1 cellular context compared by ENCODE assay signal in genomic region chr12:110543252-110543959, GRCh38.
TF ChIP-seq lines count a peak whose summit lies in the region.

No MANE protein-coding gene starts in this region.

TF ChIP-seq in GM12878, 131 proteins besides CTCF, POLR2A, EP300 and RAD21 (continued from another document and continues in another):
- TF ChIP-seq MTA3 (IDR thresholded peaks at IDR 0.05; ENCODE audit: borderline replicate concordance, low read length) (no peak; the same call in 1 of the 2 replicates), NKRF (conservative IDR thresholded peaks at IDR 0.05) (peak; percentile 46; the same call in 1 of the 2 replicates), CEBPB (IDR thresholded peaks at IDR 0.05; ENCODE audit: borderline replicate concordance in 1 of 2, low read depth in 2 of 2, low read length in 2 of 2) (no peak), HDAC2 (IDR thresholded peaks at IDR 0.05) (no peak), NFXL1 (IDR thresholded peaks at IDR 0.05; ENCODE audit: borderline replicate concordance) (no peak), KLF5 (IDR thresholded peaks at IDR 0.05; ENCODE audit: partially characterized antibody) (no peak), STAT3 (IDR thresholded peaks at IDR 0.05; ENCODE audit: low read depth, low read length) (no peak), SIN3A (IDR thresholded peaks at IDR 0.05; ENCODE audit: low read depth, low read length) (no peak), BACH1 (IDR thresholded peaks at IDR 0.05; ENCODE audit: borderline replicate concordance) (peak; percentile 59; the same call in 1 of the 2 replicates), MYC (IDR thresholded peaks at IDR 0.05; ENCODE audit: insufficient read depth, insufficient read length, insufficient replicate concordance, low read length, severe bottlenecking) (no peak), CBX3 (IDR thresholded peaks at IDR 0.05; ENCODE audit: borderline replicate concordance, low read depth) (no peak), CBX5 (IDR thresholded peaks at IDR 0.05; ENCODE audit: low read depth) (no peak), ZNF217 (IDR thresholded peaks at IDR 0.05) (no peak), MTA2 (IDR thresholded peaks at IDR 0.05; ENCODE audit: low read depth) (peak; percentile 27), KDM1A (IDR thresholded peaks at IDR 0.05; ENCODE audit: borderline replicate concordance) (no peak), RFX5 (IDR thresholded peaks at IDR 0.05; ENCODE audit: low read depth, low read length) (no peak), ZBTB40 (IDR thresholded peaks at IDR 0.05; ENCODE audit: borderline replicate concordance) (no peak), GABPA (IDR thresholded peaks at IDR 0.05; ENCODE audit: low read depth) (no peak), FOXM1 (IDR thresholded peaks at IDR 0.05; ENCODE audit: low read depth, low read length) (no peak), TCF3 (IDR thresholded peaks at IDR 0.05; ENCODE audit: borderline replicate concordance, insufficient read depth, low read depth, low read length) (no peak), NR2F1 (conservative IDR thresholded peaks at IDR 0.05) (no peak), MEF2A (IDR thresholded peaks at IDR 0.05; ENCODE audit: insufficient read depth, low read depth, low read length) (0 out of 2 replicates have a peak, but pooled peaks have one; percentile 8), CREB1 (IDR thresholded peaks at IDR 0.05; ENCODE audit: low read depth) (no peak), RAD51 (IDR thresholded peaks at IDR 0.05) (no peak), PML (IDR thresholded peaks at IDR 0.05; ENCODE audit: low read length) (no peak)
- TF ChIP-seq, protein P1, sequence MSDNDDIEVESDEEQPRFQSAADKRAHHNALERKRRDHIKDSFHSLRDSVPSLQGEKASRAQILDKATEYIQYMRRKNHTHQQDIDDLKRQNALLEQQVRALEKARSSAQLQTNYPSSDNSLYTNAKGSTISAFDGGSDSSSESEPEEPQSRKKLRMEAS (IDR thresholded peaks at IDR 0.05; ENCODE audit: low read depth, low read length): 0 out of 2 replicates have a peak, but pooled peaks have one; percentile 43
- TF ChIP-seq, protein P2, sequence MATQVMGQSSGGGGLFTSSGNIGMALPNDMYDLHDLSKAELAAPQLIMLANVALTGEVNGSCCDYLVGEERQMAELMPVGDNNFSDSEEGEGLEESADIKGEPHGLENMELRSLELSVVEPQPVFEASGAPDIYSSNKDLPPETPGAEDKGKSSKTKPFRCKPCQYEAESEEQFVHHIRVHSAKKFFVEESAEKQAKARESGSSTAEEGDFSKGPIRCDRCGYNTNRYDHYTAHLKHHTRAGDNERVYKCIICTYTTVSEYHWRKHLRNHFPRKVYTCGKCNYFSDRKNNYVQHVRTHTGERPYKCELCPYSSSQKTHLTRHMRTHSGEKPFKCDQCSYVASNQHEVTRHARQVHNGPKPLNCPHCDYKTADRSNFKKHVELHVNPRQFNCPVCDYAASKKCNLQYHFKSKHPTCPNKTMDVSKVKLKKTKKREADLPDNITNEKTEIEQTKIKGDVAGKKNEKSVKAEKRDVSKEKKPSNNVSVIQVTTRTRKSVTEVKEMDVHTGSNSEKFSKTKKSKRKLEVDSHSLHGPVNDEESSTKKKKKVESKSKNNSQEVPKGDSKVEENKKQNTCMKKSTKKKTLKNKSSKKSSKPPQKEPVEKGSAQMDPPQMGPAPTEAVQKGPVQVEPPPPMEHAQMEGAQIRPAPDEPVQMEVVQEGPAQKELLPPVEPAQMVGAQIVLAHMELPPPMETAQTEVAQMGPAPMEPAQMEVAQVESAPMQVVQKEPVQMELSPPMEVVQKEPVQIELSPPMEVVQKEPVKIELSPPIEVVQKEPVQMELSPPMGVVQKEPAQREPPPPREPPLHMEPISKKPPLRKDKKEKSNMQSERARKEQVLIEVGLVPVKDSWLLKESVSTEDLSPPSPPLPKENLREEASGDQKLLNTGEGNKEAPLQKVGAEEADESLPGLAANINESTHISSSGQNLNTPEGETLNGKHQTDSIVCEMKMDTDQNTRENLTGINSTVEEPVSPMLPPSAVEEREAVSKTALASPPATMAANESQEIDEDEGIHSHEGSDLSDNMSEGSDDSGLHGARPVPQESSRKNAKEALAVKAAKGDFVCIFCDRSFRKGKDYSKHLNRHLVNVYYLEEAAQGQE (IDR thresholded peaks at IDR 0.05; ENCODE audit: low read depth, low read length): no peak
- TF ChIP-seq, protein P3, sequence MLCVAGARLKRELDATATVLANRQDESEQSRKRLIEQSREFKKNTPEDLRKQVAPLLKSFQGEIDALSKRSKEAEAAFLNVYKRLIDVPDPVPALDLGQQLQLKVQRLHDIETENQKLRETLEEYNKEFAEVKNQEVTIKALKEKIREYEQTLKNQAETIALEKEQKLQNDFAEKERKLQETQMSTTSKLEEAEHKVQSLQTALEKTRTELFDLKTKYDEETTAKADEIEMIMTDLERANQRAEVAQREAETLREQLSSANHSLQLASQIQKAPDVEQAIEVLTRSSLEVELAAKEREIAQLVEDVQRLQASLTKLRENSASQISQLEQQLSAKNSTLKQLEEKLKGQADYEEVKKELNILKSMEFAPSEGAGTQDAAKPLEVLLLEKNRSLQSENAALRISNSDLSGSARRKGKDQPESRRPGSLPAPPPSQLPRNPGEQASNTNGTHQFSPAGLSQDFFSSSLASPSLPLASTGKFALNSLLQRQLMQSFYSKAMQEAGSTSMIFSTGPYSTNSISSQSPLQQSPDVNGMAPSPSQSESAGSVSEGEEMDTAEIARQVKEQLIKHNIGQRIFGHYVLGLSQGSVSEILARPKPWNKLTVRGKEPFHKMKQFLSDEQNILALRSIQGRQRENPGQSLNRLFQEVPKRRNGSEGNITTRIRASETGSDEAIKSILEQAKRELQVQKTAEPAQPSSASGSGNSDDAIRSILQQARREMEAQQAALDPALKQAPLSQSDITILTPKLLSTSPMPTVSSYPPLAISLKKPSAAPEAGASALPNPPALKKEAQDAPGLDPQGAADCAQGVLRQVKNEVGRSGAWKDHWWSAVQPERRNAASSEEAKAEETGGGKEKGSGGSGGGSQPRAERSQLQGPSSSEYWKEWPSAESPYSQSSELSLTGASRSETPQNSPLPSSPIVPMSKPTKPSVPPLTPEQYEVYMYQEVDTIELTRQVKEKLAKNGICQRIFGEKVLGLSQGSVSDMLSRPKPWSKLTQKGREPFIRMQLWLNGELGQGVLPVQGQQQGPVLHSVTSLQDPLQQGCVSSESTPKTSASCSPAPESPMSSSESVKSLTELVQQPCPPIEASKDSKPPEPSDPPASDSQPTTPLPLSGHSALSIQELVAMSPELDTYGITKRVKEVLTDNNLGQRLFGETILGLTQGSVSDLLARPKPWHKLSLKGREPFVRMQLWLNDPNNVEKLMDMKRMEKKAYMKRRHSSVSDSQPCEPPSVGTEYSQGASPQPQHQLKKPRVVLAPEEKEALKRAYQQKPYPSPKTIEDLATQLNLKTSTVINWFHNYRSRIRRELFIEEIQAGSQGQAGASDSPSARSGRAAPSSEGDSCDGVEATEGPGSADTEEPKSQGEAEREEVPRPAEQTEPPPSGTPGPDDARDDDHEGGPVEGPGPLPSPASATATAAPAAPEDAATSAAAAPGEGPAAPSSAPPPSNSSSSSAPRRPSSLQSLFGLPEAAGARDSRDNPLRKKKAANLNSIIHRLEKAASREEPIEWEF (IDR thresholded peaks at IDR 0.05; ENCODE audit: insufficient replicate concordance, low read depth, low read length): no peak
- TF ChIP-seq, protein P4, sequence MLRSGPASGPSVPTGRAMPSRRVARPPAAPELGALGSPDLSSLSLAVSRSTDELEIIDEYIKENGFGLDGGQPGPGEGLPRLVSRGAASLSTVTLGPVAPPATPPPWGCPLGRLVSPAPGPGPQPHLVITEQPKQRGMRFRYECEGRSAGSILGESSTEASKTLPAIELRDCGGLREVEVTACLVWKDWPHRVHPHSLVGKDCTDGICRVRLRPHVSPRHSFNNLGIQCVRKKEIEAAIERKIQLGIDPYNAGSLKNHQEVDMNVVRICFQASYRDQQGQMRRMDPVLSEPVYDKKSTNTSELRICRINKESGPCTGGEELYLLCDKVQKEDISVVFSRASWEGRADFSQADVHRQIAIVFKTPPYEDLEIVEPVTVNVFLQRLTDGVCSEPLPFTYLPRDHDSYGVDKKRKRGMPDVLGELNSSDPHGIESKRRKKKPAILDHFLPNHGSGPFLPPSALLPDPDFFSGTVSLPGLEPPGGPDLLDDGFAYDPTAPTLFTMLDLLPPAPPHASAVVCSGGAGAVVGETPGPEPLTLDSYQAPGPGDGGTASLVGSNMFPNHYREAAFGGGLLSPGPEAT (IDR thresholded peaks at IDR 0.05; ENCODE audit: low read depth): peak; percentile 67
- TF ChIP-seq, protein P5, sequence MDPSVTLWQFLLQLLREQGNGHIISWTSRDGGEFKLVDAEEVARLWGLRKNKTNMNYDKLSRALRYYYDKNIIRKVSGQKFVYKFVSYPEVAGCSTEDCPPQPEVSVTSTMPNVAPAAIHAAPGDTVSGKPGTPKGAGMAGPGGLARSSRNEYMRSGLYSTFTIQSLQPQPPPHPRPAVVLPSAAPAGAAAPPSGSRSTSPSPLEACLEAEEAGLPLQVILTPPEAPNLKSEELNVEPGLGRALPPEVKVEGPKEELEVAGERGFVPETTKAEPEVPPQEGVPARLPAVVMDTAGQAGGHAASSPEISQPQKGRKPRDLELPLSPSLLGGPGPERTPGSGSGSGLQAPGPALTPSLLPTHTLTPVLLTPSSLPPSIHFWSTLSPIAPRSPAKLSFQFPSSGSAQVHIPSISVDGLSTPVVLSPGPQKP (IDR thresholded peaks at IDR 0.05; ENCODE audit: low read depth, low read length): no peak
- TF ChIP-seq, protein P6, sequence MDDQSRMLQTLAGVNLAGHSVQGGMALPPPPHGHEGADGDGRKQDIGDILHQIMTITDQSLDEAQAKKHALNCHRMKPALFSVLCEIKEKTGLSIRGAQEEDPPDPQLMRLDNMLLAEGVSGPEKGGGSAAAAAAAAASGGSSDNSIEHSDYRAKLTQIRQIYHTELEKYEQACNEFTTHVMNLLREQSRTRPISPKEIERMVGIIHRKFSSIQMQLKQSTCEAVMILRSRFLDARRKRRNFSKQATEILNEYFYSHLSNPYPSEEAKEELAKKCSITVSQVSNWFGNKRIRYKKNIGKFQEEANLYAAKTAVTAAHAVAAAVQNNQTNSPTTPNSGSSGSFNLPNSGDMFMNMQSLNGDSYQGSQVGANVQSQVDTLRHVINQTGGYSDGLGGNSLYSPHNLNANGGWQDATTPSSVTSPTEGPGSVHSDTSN (IDR thresholded peaks at IDR 0.05; ENCODE audit: insufficient replicate concordance, low read depth, low read length): no peak
- TF ChIP-seq, protein P7, sequence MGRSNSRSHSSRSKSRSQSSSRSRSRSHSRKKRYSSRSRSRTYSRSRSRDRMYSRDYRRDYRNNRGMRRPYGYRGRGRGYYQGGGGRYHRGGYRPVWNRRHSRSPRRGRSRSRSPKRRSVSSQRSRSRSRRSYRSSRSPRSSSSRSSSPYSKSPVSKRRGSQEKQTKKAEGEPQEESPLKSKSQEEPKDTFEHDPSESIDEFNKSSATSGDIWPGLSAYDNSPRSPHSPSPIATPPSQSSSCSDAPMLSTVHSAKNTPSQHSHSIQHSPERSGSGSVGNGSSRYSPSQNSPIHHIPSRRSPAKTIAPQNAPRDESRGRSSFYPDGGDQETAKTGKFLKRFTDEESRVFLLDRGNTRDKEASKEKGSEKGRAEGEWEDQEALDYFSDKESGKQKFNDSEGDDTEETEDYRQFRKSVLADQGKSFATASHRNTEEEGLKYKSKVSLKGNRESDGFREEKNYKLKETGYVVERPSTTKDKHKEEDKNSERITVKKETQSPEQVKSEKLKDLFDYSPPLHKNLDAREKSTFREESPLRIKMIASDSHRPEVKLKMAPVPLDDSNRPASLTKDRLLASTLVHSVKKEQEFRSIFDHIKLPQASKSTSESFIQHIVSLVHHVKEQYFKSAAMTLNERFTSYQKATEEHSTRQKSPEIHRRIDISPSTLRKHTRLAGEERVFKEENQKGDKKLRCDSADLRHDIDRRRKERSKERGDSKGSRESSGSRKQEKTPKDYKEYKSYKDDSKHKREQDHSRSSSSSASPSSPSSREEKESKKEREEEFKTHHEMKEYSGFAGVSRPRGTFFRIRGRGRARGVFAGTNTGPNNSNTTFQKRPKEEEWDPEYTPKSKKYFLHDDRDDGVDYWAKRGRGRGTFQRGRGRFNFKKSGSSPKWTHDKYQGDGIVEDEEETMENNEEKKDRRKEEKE (IDR thresholded peaks at IDR 0.05): no peak
